ENCODE assay signal across 24 cellular contexts in the genomic region with DNA sequence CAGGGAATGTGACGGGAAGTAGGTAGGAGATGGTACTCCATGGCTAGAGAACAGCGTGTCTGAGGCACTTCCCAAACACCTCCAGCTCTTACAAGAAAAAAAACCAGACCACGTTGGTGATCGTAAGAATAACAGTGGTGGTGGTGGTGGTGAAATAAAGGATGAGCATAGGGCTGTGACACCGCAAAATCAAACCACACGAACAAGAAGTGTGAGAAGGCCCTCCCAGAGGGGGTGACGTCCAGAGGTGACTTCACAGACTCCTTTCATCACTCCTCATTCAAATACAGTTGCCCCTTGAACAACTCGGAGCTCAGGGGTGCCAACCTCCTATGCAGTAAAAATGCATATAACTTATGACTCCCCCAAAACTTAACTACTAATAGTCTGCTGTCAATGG.
"Had no signal": no experiment of that assay in that cellular context is flagged by ENCODE, and none has a peak within 500 bp of the region (broad histone marks: within the 10 kb centered on the region; RNA-seq: fewer than 3 reads in every experiment).

No MANE protein-coding gene starts in this region.

- H3K4me3 ChIP-seq: coronary artery, lung, mucosa of descending colon, right lobe of liver, thyroid gland, vagina had no signal

- H3K27ac ChIP-seq: coronary artery, neutrophil, parathyroid adenoma, right lobe of liver, vagina had no signal

- H3K9ac ChIP-seq: parathyroid adenoma had no signal

- DNase-seq: dermis blood vessel endothelial cell; effector memory CD4-positive, alpha-beta T cell; head of caudate nucleus; kidney; mesenchymal stem cell; mucosa of descending colon; naive thymus-derived CD8-positive, alpha-beta T cell; right lobe of liver; small intestine; stimulated activated CD4-positive, alpha-beta T cell treated with anti-CD3 and anti-CD28 coated beads, Interleukin-15, amount 100 ng/mL, for 24 hours; stimulated activated CD4-positive, alpha-beta T cell treated with anti-CD3 and anti-CD28 coated beads, Interleukin-2, amount 100 ng/mL, for 48 hours; stimulated activated naive CD4-positive, alpha-beta T cell; stimulated activated naive CD8-positive, alpha-beta T cell treated with anti-CD3 and anti-CD28 coated beads, Interleukin-15, amount 100 ng/mL, for 72 hours; thyroid gland; trophoblast cell had no signal

- H3K27me3 ChIP-seq: right lobe of liver, thyroid gland, vagina had no signal

- H3K9me3 ChIP-seq: mucosa of descending colon, neutrophil, right lobe of liver, thyroid gland, vagina had no signal

- H3K4me1 Mint-ChIP-seq: mesothelial cell of epicardium; stimulated activated naive CD8-positive, alpha-beta T cell treated with anti-CD3 and anti-CD28 coated beads, Interleukin-15, amount 100 ng/mL, for 72 hours had no signal

- H3K79me2 ChIP-seq: parathyroid adenoma had no signal

- H3K27ac Mint-ChIP-seq: mesothelial cell of epicardium; progenitor cell of endocrine pancreas; stimulated activated naive CD8-positive, alpha-beta T cell treated with anti-CD3 and anti-CD28 coated beads, Interleukin-15, amount 100 ng/mL, for 72 hours had no signal

- H3K27me3 Mint-ChIP-seq: naive thymus-derived CD8-positive, alpha-beta T cell; stimulated activated naive CD8-positive, alpha-beta T cell treated with anti-CD3 and anti-CD28 coated beads, Interleukin-15, amount 100 ng/mL, for 72 hours had no signal

- ATAC-seq: left lobe of liver; mucosa of descending colon; naive thymus-derived CD8-positive, alpha-beta T cell; right lobe of liver; stimulated activated naive CD8-positive, alpha-beta T cell treated with anti-CD3 and anti-CD28 coated beads, Interleukin-15, amount 100 ng/mL, for 72 hours had no signal

- H2AFZ ChIP-seq: parathyroid adenoma had no signal

- H3K4me1 ChIP-seq: parathyroid adenoma, right lobe of liver, vagina had no signal

- H3K36me3 ChIP-seq: neutrophil, right lobe of liver, thyroid gland, vagina had no signal

- H3K4me3 Mint-ChIP-seq: mesothelial cell of epicardium; naive thymus-derived CD8-positive, alpha-beta T cell; neural crest cell; stimulated activated naive CD8-positive, alpha-beta T cell treated with anti-CD3 and anti-CD28 coated beads, Interleukin-15, amount 100 ng/mL, for 72 hours had no signal

- H3K9me3 Mint-ChIP-seq: mesothelial cell of epicardium; neural crest cell; stimulated activated naive CD8-positive, alpha-beta T cell treated with anti-CD3 and anti-CD28 coated beads, Interleukin-15, amount 100 ng/mL, for 72 hours had no signal
